1 cellular context compared by ENCODE assay signal in genomic region chr1:151893176-151893924, GRCh38.
TF ChIP-seq lines count a peak whose summit lies in the region.

No MANE protein-coding gene starts in this region.

TF ChIP-seq in SK-N-SH treated with all-trans-retinoic acid at 6 μM for 48 hours, 23 proteins besides CTCF, POLR2A, EP300 and RAD21 (continued from another document):
- no peak for TF ChIP-seq TSHZ2 (CRISPR knock-in tag; IDR thresholded peaks at IDR 0.05)
- no peak for TF ChIP-seq TOX (CRISPR knock-in tag; IDR thresholded peaks at IDR 0.05; ENCODE audit: borderline replicate concordance)
- TF ChIP-seq ZNF8 (CRISPR knock-in tag; IDR thresholded peaks at IDR 0.05), result no peak
TF ChIP-seq in SK-N-SH treated with all-trans-retinoic acid at 6 μM for 48 hours: peak in this region for 0.
